In the genomic region with DNA sequence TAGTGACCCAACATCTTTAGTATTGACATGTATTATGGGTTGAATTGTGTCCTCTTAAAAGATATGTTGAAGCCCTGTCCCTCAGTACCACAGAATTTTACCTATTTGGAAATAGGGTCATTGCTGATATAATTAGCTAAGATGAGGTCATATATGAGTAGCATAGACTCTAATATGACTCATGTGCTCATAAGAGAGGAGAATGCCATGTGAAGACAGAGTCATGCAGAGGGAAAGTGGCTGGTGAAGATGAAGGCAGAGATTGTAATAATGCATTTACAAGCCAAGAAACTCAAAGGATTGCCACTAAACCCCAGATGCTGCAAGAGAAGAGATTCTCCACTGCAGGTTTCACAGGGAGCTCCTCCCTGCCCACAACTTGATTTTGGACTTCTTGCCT, we compare ENCODE assay signal across 1 cellular context.
TF ChIP-seq lines count a peak whose summit lies in the region.

No MANE protein-coding gene starts in this region.

TF ChIP-seq in IMR-90, 13 proteins besides CTCF, POLR2A, EP300 and RAD21 (continued from another document):
- no peak for TF ChIP-seq BHLHE40 (IDR thresholded peaks at IDR 0.05; ENCODE audit: low read depth, low read length)
- no peak for TF ChIP-seq FOS (IDR thresholded peaks at IDR 0.05; ENCODE audit: low read depth, low read length)
- no peak for TF ChIP-seq CHD1 (IDR thresholded peaks at IDR 0.05; ENCODE audit: low read depth, low read length)
- no peak for TF ChIP-seq NFE2L2 (IDR thresholded peaks at IDR 0.05; ENCODE audit: low read depth, low read length)
- no peak for TF ChIP-seq RCOR1 (IDR thresholded peaks at IDR 0.05; ENCODE audit: insufficient replicate concordance, low read length)
- TF ChIP-seq MAFK (IDR thresholded peaks at IDR 0.05; ENCODE audit: low read depth, low read length), result no peak
- no peak for TF ChIP-seq CEBPB (IDR thresholded peaks at IDR 0.05; ENCODE audit: low read depth, low read length)
- TF ChIP-seq, protein P1, sequence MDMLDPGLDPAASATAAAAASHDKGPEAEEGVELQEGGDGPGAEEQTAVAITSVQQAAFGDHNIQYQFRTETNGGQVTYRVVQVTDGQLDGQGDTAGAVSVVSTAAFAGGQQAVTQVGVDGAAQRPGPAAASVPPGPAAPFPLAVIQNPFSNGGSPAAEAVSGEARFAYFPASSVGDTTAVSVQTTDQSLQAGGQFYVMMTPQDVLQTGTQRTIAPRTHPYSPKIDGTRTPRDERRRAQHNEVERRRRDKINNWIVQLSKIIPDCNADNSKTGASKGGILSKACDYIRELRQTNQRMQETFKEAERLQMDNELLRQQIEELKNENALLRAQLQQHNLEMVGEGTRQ (IDR thresholded peaks at IDR 0.05; ENCODE audit: low read depth, low read length), result no peak
- no peak for TF ChIP-seq MXI1 (IDR thresholded peaks at IDR 0.05; ENCODE audit: borderline replicate concordance, low read depth, low read length)
- no peak for TF ChIP-seq MAZ (IDR thresholded peaks at IDR 0.05; ENCODE audit: borderline replicate concordance, low read depth, low read length)
- TF ChIP-seq, protein P2, sequence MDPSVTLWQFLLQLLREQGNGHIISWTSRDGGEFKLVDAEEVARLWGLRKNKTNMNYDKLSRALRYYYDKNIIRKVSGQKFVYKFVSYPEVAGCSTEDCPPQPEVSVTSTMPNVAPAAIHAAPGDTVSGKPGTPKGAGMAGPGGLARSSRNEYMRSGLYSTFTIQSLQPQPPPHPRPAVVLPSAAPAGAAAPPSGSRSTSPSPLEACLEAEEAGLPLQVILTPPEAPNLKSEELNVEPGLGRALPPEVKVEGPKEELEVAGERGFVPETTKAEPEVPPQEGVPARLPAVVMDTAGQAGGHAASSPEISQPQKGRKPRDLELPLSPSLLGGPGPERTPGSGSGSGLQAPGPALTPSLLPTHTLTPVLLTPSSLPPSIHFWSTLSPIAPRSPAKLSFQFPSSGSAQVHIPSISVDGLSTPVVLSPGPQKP (IDR thresholded peaks at IDR 0.05; ENCODE audit: borderline replicate concordance, low read depth, low read length), result no peak
- no peak for TF ChIP-seq RFX5 (IDR thresholded peaks at IDR 0.05; ENCODE audit: low read depth, low read length)
TF ChIP-seq in IMR-90: peak in this region for 0.
